In the genomic region with DNA sequence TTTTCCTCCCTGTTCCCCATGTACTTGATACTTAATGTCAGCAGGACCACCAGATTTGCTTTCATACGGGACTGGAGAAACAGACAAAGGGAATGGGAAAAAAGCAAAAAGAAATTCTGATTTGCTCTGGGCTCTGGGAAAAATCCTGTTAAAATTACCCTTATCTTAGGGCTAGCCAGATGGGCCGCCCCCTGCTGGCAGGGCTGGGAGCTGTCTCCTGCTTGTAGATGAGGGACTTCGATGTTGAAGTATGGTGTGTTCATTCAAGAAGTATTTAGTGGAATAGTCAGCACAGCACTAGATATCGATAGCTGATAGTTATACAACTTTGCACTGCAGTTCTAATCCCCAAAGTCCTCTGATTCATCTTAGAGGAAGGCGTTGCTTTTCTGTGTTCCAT, we compare ENCODE assay signal across 8 cellular contexts. TPM values are rescaled to one million over a fixed set of nuclear protein-coding genes. Genes with fewer than 3 reads are reported as not detected.
DNase-seq lines count a peak whose midpoint lies in the region; ATAC-seq, FAIRE-seq and TF ChIP-seq lines count a peak whose summit lies in the region.

No MANE protein-coding gene starts in this region.

- H3K23ac ChIP-seq in neuronal stem cell (ENCODE audit: low read depth, low read length, poor library complexity): no peak overlapping the region

- H2BK120ac ChIP-seq in neuronal stem cell (ENCODE audit: low read depth, low read length): no peak overlapping the region

- no peak overlapping the region for H3K4me3 ChIP-seq in epithelial cell of esophagus (ENCODE audit: low read length)
- H3K4me3 ChIP-seq in neuronal stem cell (ENCODE audit: low read length in 2 of 2): no peak overlapping the region
- H3K4me3 ChIP-seq in vagina: no peak overlapping the region

- FAIRE-seq in D721Med (lab: Jason Lieb, UNC): no peak

- H2BK15ac ChIP-seq in neuronal stem cell (ENCODE audit: low read length): no peak overlapping the region

- H3K9ac ChIP-seq in neuronal stem cell (ENCODE audit: low read depth, low read length, poor library complexity): no peak overlapping the region

- H3K14ac ChIP-seq in neuronal stem cell (ENCODE audit: low read length): no peak overlapping the region

- H3K36me3 ChIP-seq in neuronal stem cell (replicated peaks in 1 of 2; ENCODE audit: control insufficient read depth in 2 of 2, insufficient read depth in 2 of 2, low read length in 2 of 2) (peaks cover 34 to 75% of the 10 kb centered on the region in 2 donors), vagina (no peaks in the 10 kb centered on the region)

- H3K4me2 ChIP-seq in neuronal stem cell (ENCODE audit: insufficient read depth, low read length, poor library complexity, severe bottlenecking): no peak overlapping the region

- H4K91ac ChIP-seq in neuronal stem cell (ENCODE audit: low read depth, low read length, poor library complexity): no peak overlapping the region

- H3K4me3 Mint-ChIP-seq in activated CD4-positive, alpha-beta memory T cell treated with anti-CD3 and anti-CD28 coated beads for 36 hours: no peak overlapping the region

- no peaks in the 10 kb centered on the region for H3K9me3 Mint-ChIP-seq in activated CD4-positive, alpha-beta memory T cell treated with anti-CD3 and anti-CD28 coated beads for 36 hours

- no peak overlapping the region for H2BK5ac ChIP-seq in neuronal stem cell (ENCODE audit: low read length)

- CTCF ChIA-PET in activated CD4-positive, alpha-beta memory T cell treated with anti-CD3 and anti-CD28 coated beads for 36 hours (lab: Charles Lee): interaction anchor here (0.7 to 4.6 kb wide), 28 partner anchors 10 to 429 kb away, joined by 3 to 102 read pairs (median 4); no protein-coding TSS in a partner anchor

- H3K27me3 ChIP-seq in neuronal stem cell (ENCODE audit: control insufficient read depth in 3 of 3, insufficient read depth in 3 of 3, low read depth in 1 of 3, low read length in 3 of 3): no peaks in the 10 kb centered on the region
- no peaks in the 10 kb centered on the region for H3K27me3 ChIP-seq in vagina

- H3K27me3 Mint-ChIP-seq in activated CD4-positive, alpha-beta memory T cell treated with anti-CD3 and anti-CD28 coated beads for 36 hours: no peaks in the 10 kb centered on the region

- H3K4ac ChIP-seq in neuronal stem cell (ENCODE audit: low read length): no peak overlapping the region

- TF ChIP-seq POLR2A in vagina (IDR thresholded peaks at IDR 0.05): no peak

- no peak overlapping the region for H2AFZ ChIP-seq in neuronal stem cell (ENCODE audit: low read length)

- H3K27ac ChIP-seq in neuronal stem cell (replicated peaks; ENCODE audit: low read length) (peak overlapping the region; percentile 8), vagina (no peak overlapping the region)

- H3K9me3 ChIP-seq in neuronal stem cell (replicated peaks in 1 of 2; ENCODE audit: control insufficient read depth in 2 of 2, insufficient read depth in 1 of 2, low read depth in 1 of 2, low read length in 2 of 2) (no peaks in the 10 kb centered on the region), vagina (no peaks in the 10 kb centered on the region)

- no peak overlapping the region for H3K27ac Mint-ChIP-seq in activated CD4-positive, alpha-beta memory T cell treated with anti-CD3 and anti-CD28 coated beads for 36 hours

- no CpG with 5 or more reads among the region's 5 CpGs for WGBS in neuronal stem cell (ENCODE audit: extremely low coverage in 2 of 2, insufficient read length in 2 of 2, insufficient replicate concordance in 1 of 2), 2 donors

- no peak overlapping the region for H4K8ac ChIP-seq in neuronal stem cell (ENCODE audit: low read depth, low read length)

- no peak for ATAC-seq in HG03571 (IDR thresholded peaks at IDR 0.05; ENCODE audit: unreplicated experiment)
- ATAC-seq in GM18502 (IDR thresholded peaks at IDR 0.05; ENCODE audit: poor library complexity, unreplicated experiment): no peak

- no peak overlapping the region for H2BK12ac ChIP-seq in neuronal stem cell (ENCODE audit: low read length)

- no peak for DNase-seq in D721Med (ENCODE audit: insufficient read length, low spot score)
- DNase-seq in Kasumi-1 (lab: John Stamatoyannopoulos, UW): peak; percentile 9 to 32
- DNase-seq in activated CD4-positive, alpha-beta memory T cell treated with anti-CD3 and anti-CD28 coated beads for 36 hours: peak; percentile 57
- DNase-seq in epithelial cell of esophagus (ENCODE audit: low read depth): peak; percentile 53
- DNase-seq in neuronal stem cell (ENCODE audit: low spot score): no peak
- no peak for DNase-seq in vagina (ENCODE audit: extremely low spot score in 2 of 2)

- H3K18ac ChIP-seq in neuronal stem cell (ENCODE audit: low read length): no peak overlapping the region

- no peaks in the 10 kb centered on the region for H3K79me1 ChIP-seq in neuronal stem cell (ENCODE audit: low read depth, low read length)

- H3K4me1 ChIP-seq in neuronal stem cell (ENCODE audit: control insufficient read depth in 2 of 2, insufficient read depth in 1 of 2, low read depth in 1 of 2, low read length in 2 of 2) (peaks cover 0 to 8% of the 10 kb centered on the region in 2 donors), vagina (no peaks in the 10 kb centered on the region)

- POLR2A ChIA-PET in activated CD4-positive, alpha-beta memory T cell treated with anti-CD3 and anti-CD28 coated beads for 36 hours (lab: Charles Lee): interaction anchor here (1.0 kb wide), 1 partner anchor 103 kb away, joined by 3 read pairs; no protein-coding TSS in a partner anchor

- H2AK5ac ChIP-seq in neuronal stem cell (ENCODE audit: low read depth, low read length): no peak overlapping the region

- intact Hi-C loops in activated CD4-positive, alpha-beta memory T cell treated with anti-CD3 and anti-CD28 coated beads for 36 hours (cut with micrococcal nuclease): loop anchor here (1.0 kb wide), 1 partner anchor 103 kb away; no protein-coding TSS in a partner anchor
- intact Hi-C loops in vagina (cut with DNase I): no loop called here

- TF ChIP-seq CTCF in D721Med (IDR thresholded peaks at IDR 0.05; ENCODE audit: insufficient read depth, missing control alignments) (peak; percentile 57), epithelial cell of esophagus (IDR thresholded peaks at IDR 0.05; ENCODE audit: insufficient read depth, low read depth, low read length, missing control alignments) (peak; percentile 74), vagina (IDR thresholded peaks at IDR 0.05) (peak in 2 of 3 experiments; percentile 17 to 43)

- peaks cover 10% of the 10 kb centered on the region for H3K4me1 Mint-ChIP-seq in activated CD4-positive, alpha-beta memory T cell treated with anti-CD3 and anti-CD28 coated beads for 36 hours (ENCODE audit: low read depth)

- peaks cover 8% of the 10 kb centered on the region for H3K36me3 Mint-ChIP-seq in activated CD4-positive, alpha-beta memory T cell treated with anti-CD3 and anti-CD28 coated beads for 36 hours

RNA-seq across cellular contexts. Expression of gene BCORL1, which starts 45.8 kb away (rescaled TPM):
- 10 to 100 TPM in 1 of 2 experiments, 1 to 10 TPM in 1; 9.2 to 10.5 TPM for total RNA-seq in activated CD4-positive, alpha-beta memory T cell treated with anti-CD3 and anti-CD28 coated beads for 36 hours
- 18.2 TPM for polyA plus RNA-seq in neuronal stem cell (2013, experiment 1 of 2)
- polyA plus RNA-seq in neuronal stem cell (2013, experiment 2 of 2): 17.8 TPM
- 6.1 TPM for total RNA-seq in vagina

Comparison
In these comparisons a context has a peak if more than half of its experiments do, and no peak if none do; other contexts are left out.
1. DNase-seq: peak in Kasumi-1 (2 of 2), activated CD4-positive, alpha-beta memory T cell treated with anti-CD3 and anti-CD28 coated beads for 36 hours (single experiment) and epithelial cell of esophagus (single experiment); none in D721Med (single experiment), neuronal stem cell (single experiment) and vagina (0 of 2).
2. Peak in every context shown above with its lines, with median percentiles within 50 percentile points of each other: CTCF ChIP-seq.